Comparison of ENCODE assay signal across 17 cellular contexts in the genomic region with DNA sequence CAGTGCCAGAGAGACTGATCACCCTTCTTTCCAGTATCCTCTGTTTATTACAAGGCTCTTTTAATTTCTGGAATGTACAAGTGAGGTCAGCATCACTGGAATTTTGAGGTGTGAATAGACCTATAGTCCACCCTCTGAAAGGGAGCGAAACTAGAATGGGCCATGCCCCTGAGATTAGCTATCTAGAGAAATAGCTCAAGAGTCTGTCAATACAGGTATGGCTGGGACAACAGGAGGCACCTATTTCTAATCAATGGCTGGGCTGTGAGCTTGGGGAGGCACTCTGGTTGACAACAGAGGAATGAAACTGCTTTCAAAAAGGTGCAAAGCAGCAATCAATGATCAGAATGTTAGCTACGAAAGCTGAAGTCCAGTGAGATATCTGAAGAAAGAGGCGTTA. TPM values are rescaled to one million over a fixed set of nuclear protein-coding genes. Genes with fewer than 3 reads are reported as not detected.
DNase-seq lines count a peak whose midpoint lies in the region; ATAC-seq, FAIRE-seq and TF ChIP-seq lines count a peak whose summit lies in the region.
"Had no signal": no experiment of that assay in that cellular context is flagged by ENCODE, and none has a peak within 500 bp of the region (broad histone marks: within the 10 kb centered on the region; RNA-seq: fewer than 3 reads in every experiment).

No MANE protein-coding gene starts in this region.

- H3K79me2 ChIP-seq in HepG2 (ENCODE audit: insufficient read depth, low read length), result no peaks in the 10 kb centered on the region

- H3K27me3 ChIP-seq in HepG2 (ENCODE audit: control insufficient read depth in 1 of 2, insufficient read depth in 2 of 2, low read length in 2 of 2) (no peaks in the 10 kb centered on the region), right lobe of liver (no peaks in the 10 kb centered on the region), esophagus muscularis mucosa (no peaks in the 10 kb centered on the region)
- H3K27me3 ChIP-seq: BLaER1 had no signal

- intact Hi-C loops in HepG2 (cut with micrococcal nuclease; ENCODE audit: unreplicated experiment), result no loop called here
- intact Hi-C loops in right lobe of liver (cut with DNase I), result no loop called here
- intact Hi-C loops in esophagus muscularis mucosa (cut with DNase I), result no loop called here

- no peaks in the 10 kb centered on the region for H3K9me3 ChIP-seq in HepG2 (ENCODE audit: low read length)
- H3K9me3 ChIP-seq in right lobe of liver, result no peaks in the 10 kb centered on the region
- no peaks in the 10 kb centered on the region for H3K9me3 ChIP-seq in esophagus muscularis mucosa
- H3K9me3 ChIP-seq: A549, BLaER1 had no signal

- H3K4me3 ChIP-seq in HepG2 (replicated peaks in 1 of 3; ENCODE audit: insufficient read depth in 1 of 3, low read depth in 2 of 3, low read length in 3 of 3) (no peak overlapping the region), right lobe of liver (no peak overlapping the region), esophagus muscularis mucosa (no peak overlapping the region)
- H3K4me3 ChIP-seq: A549, BLaER1 had no signal

- ATAC-seq in HepG2 (no peak), right lobe of liver (no peak)
- ATAC-seq: A549, HCT116 had no signal

- DNase-seq in HepG2 (ENCODE audit: low spot score) (no peak), right lobe of liver (no peak), esophagus muscularis mucosa (ENCODE audit: extremely low spot score) (peak; percentile 57), progenitor cell of endocrine pancreas (ENCODE audit: low spot score, unreplicated experiment) (no peak), ACHN (no peak)
- no peak for DNase-seq in NK-92 treated with Interleukin-12 subunit alpha and Interleukin-12 subunit beta, amount 100 ng/mL, for 24 hours (lab: John Stamatoyannopoulos, UW)
- no peak for DNase-seq in activated CD4-positive, alpha-beta T cell treated with anti-CD3 and anti-CD28 coated beads, Interleukin-2, amount 50 U/mL, for 4 hours
- DNase-seq: Calu3; CD4-positive, alpha-beta memory T cell; DMS79 treated with DMSO at 0.1 percent for 48 hours; GF-D8; GOT3; H7 had no signal

- H3K4me1 ChIP-seq in HepG2 (ENCODE audit: insufficient read depth, low read length) (peaks cover 64% of the 10 kb centered on the region), right lobe of liver (peaks cover 0 to 23% (median 6%) of the 10 kb centered on the region in 4 donors), esophagus muscularis mucosa (no peaks in the 10 kb centered on the region)
- H3K4me1 ChIP-seq: A549, BLaER1 had no signal

- no peaks in the 10 kb centered on the region for H4K20me1 ChIP-seq in HepG2 (ENCODE audit: insufficient read depth, low read length)
- H4K20me1 ChIP-seq: BLaER1 had no signal

- 72% methylated on average over 3 of the region's 3 CpGs for WGBS in HepG2 (ENCODE audit: low lambda C conversion rate)
- 93% methylated on average over 3 of the region's 3 CpGs for WGBS in right lobe of liver (ENCODE audit: insufficient coverage, low coverage, low lambda C conversion rate, missing lambda C conversion rate)
- 95% methylated on average over 3 of the region's 3 CpGs for WGBS in esophagus muscularis mucosa

- H3K9ac ChIP-seq in HepG2 (ENCODE audit: insufficient read depth, low read depth, low read length), result no peak overlapping the region
- H3K9ac ChIP-seq: BLaER1 had no signal

- POLR2A ChIA-PET in HepG2 (lab: Yijun Ruan, JAX), result interaction anchor here (2.6 kb wide), 1 partner anchor 16 kb away, joined by 17 read pairs; the partner anchor contains the start of gene CITED2

- H3K27ac ChIP-seq in HepG2 (ENCODE audit: extremely low read length, insufficient read depth, low read length) (no peak overlapping the region), right lobe of liver (no peak overlapping the region), esophagus muscularis mucosa (replicated peaks in 1 of 4) (no peak overlapping the region)
- H3K27ac ChIP-seq: A549, BLaER1 had no signal

- no peak overlapping the region for H2AFZ ChIP-seq in HepG2 (ENCODE audit: low read length)

- TF ChIP-seq CTCF in HepG2 (CRISPR knock-in tag; IDR thresholded peaks at IDR 0.05) (no peak), right lobe of liver (IDR thresholded peaks at IDR 0.05) (no peak), esophagus muscularis mucosa (IDR thresholded peaks at IDR 0.05) (no peak), progenitor cell of endocrine pancreas (IDR thresholded peaks at IDR 0.05; ENCODE audit: unreplicated experiment) (no peak)

- CTCF ChIA-PET in HepG2 (lab: Yijun Ruan, JAX; ENCODE audit: low intra/inter-chr PET ratio, low total read pairs), result no interaction called here

- H3K36me3 ChIP-seq in HepG2 (replicated peaks in 1 of 2; ENCODE audit: control insufficient read depth in 1 of 2, insufficient read depth in 2 of 2, low read length in 2 of 2) (no peaks in the 10 kb centered on the region), right lobe of liver (no peaks in the 10 kb centered on the region), esophagus muscularis mucosa (no peaks in the 10 kb centered on the region)
- H3K36me3 ChIP-seq: BLaER1 had no signal

- H3K27me3 Mint-ChIP-seq in progenitor cell of endocrine pancreas, result no peaks in the 10 kb centered on the region
- H3K27me3 Mint-ChIP-seq: CD4-positive, alpha-beta memory T cell had no signal

- no TSS peak for BruUV-seq in HepG2 (replicated peaks; lab: Mats Ljungman, UMichigan)

- TF ChIP-seq POLR2A in HepG2 (IDR thresholded peaks at IDR 0.05; ENCODE audit: insufficient read depth in 1 of 2, low read depth in 2 of 2, low read length in 2 of 2) (no peak), right lobe of liver (IDR thresholded peaks at IDR 0.05) (no peak), esophagus muscularis mucosa (IDR thresholded peaks at IDR 0.05; ENCODE audit: low read depth) (no peak)

- H3K4me3 Mint-ChIP-seq in progenitor cell of endocrine pancreas (ENCODE audit: low read depth), result no peak overlapping the region
- H3K4me3 Mint-ChIP-seq: CD14-positive monocyte; CD4-positive, alpha-beta memory T cell had no signal

- no peak overlapping the region for H3K4me2 ChIP-seq in HepG2 (ENCODE audit: low read depth, low read length)
- H3K4me2 ChIP-seq: A549, BLaER1 had no signal

- peaks cover 19% of the 10 kb centered on the region for H3K4me1 Mint-ChIP-seq in progenitor cell of endocrine pancreas (ENCODE audit: low read depth)
- H3K4me1 Mint-ChIP-seq: CD4-positive, alpha-beta memory T cell had no signal

- FAIRE-seq in HepG2 (lab: Jason Lieb, UNC), result no peak
- FAIRE-seq: A549 had no signal

- TF ChIP-seq EP300 in HepG2 (IDR thresholded peaks at IDR 0.05; ENCODE audit: low read depth in 2 of 2, low read length in 2 of 2) (no peak), HepG2 (CRISPR knock-in tag; IDR thresholded peaks at IDR 0.05; ENCODE audit: borderline replicate concordance) (no peak), esophagus muscularis mucosa (IDR thresholded peaks at IDR 0.05) (no peak)

- no peaks in the 10 kb centered on the region for H3K36me3 Mint-ChIP-seq in progenitor cell of endocrine pancreas (ENCODE audit: insufficient read depth)
- H3K36me3 Mint-ChIP-seq: CD4-positive, alpha-beta memory T cell had no signal

- peaks cover 3% of the 10 kb centered on the region for H3K9me3 Mint-ChIP-seq in progenitor cell of endocrine pancreas (ENCODE audit: low read depth)
- H3K9me3 Mint-ChIP-seq: CD4-positive, alpha-beta memory T cell had no signal

- in situ Hi-C loops in HepG2 (cut with HindIII; ENCODE audit: extremely low pct_ligation_motif_present, low pct_unique_long_range_greater_than_20kb), result no loop called here
- in situ Hi-C loops in ACHN (cut with HindIII; ENCODE audit: low pct_ligation_motif_present, low pct_unique_long_range_greater_than_20kb, low sequenced_read_pairs), result no loop called here

- H3K27ac Mint-ChIP-seq in progenitor cell of endocrine pancreas, result peak overlapping the region; percentile 69
- H3K27ac Mint-ChIP-seq: CD4-positive, alpha-beta memory T cell had no signal

- TF ChIP-seq RAD21 in HepG2 (CRISPR knock-in tag; IDR thresholded peaks at IDR 0.05), result no peak

TF ChIP-seq in HepG2, 621 proteins besides CTCF, POLR2A, EP300 and RAD21 (continues in another document):
- 0 out of 2 replicates have a peak, but pooled peaks have one; percentile 79 for TF ChIP-seq FOXO4 (CRISPR knock-in tag; conservative IDR thresholded peaks at IDR 0.05)

RNA-seq across cellular contexts. Expression of gene CITED2, which starts 17.3 kb away (rescaled TPM):
- total RNA-seq in HepG2 (2016; rRNA removed; fragmentation: Illumina TruSeq; extraction: Trizol) (16.8 and 17.6 TPM in 2 replicates), right lobe of liver (100 to 1,000 TPM in 4 of 6 experiments, 10 to 100 TPM in 2; 76.6 to 373 (median 126) TPM), esophagus muscularis mucosa (100 to 1,000 TPM; 144 to 844 (median 324) TPM), progenitor cell of endocrine pancreas (42.6 and 47.5 TPM in 2 replicates)
- 3.3 and 5.6 TPM in 2 replicates for total RNA-seq in HepG2 (2016; cell fraction: cytosol; rRNA removed; fragmentation: Illumina TruSeq; extraction: Trizol; ENCODE audit: low read depth)
- 12.5 and 18.6 TPM in 2 replicates for total RNA-seq in HepG2 (2016; cell fraction: insoluble cytoplasmic fraction; rRNA removed; fragmentation: Illumina TruSeq; extraction: Trizol)
- total RNA-seq in HepG2 (2016; cell fraction: membrane; rRNA removed; fragmentation: Illumina TruSeq; extraction: Trizol), result 8.2 and 9.8 TPM in 2 replicates
- 10.2 and 12.3 TPM in 2 replicates for total RNA-seq in HepG2 (2016; cell fraction: nucleus; rRNA removed; fragmentation: Illumina TruSeq; extraction: Trizol)
- 57.2 and 66.8 TPM in 2 replicates for polyA plus RNA-seq in HepG2 (2011; rRNA removed)
- 22.6 and 34.2 TPM in 2 replicates for polyA plus RNA-seq in HepG2 (2011; cell fraction: cytosol; rRNA removed)
- 38.3 and 44.4 TPM in 2 replicates for polyA plus RNA-seq in HepG2 (2011; cell fraction: nucleus; rRNA removed)
- polyA plus RNA-seq in HepG2 (2012), result 27.9 and 37.4 TPM in 2 replicates
- polyA plus RNA-seq in HepG2 (2016; cell fraction: cytosol; fragmentation: Illumina TruSeq; extraction: Trizol; ENCODE audit: low read depth), result 4.1 and 4.2 TPM in 2 replicates
- 26.3 and 33.5 TPM in 2 replicates for polyA plus RNA-seq in HepG2 (2016; cell fraction: insoluble cytoplasmic fraction; fragmentation: Illumina TruSeq; extraction: Trizol; ENCODE audit: low read depth)
- polyA plus RNA-seq in HepG2 (2016; cell fraction: membrane; fragmentation: Illumina TruSeq; extraction: Trizol; ENCODE audit: low read depth), result 7.9 and 8.1 TPM in 2 replicates
- polyA plus RNA-seq in HepG2 (2016; cell fraction: nucleus; fragmentation: Illumina TruSeq; extraction: Trizol; ENCODE audit: insufficient read depth, low read depth), result 29.6 and 30.7 TPM in 2 replicates
- 17.4 and 116 TPM in 2 replicates for polyA minus RNA-seq in HepG2 (2011; rRNA and poly(A)+ RNA removed; ENCODE audit: low replicate concordance)
- polyA minus RNA-seq in HepG2 (2011; cell fraction: cytosol; rRNA and poly(A)+ RNA removed), result 48.9 and 60.6 TPM in 2 replicates
- polyA minus RNA-seq in HepG2 (2011; cell fraction: nucleus; rRNA and poly(A)+ RNA removed), result 23.0 and 29.2 TPM in 2 replicates
